Comparison of ENCODE assay signal across 8 cellular contexts in genomic region chr6:26312096-26312463, GRCh38. TPM values are rescaled to one million over a fixed set of nuclear protein-coding genes. Genes with fewer than 3 reads are reported as not detected.
A peak's percentile ranks its signal among the peaks of the same experiment; 100 is the strongest.
DNase-seq lines count a peak whose midpoint lies in the region; ATAC-seq and TF ChIP-seq lines count a peak whose summit lies in the region.

No MANE protein-coding gene starts in this region.

- peak overlapping the region; percentile 62 for H3K4me3 ChIP-seq in cardiac muscle cell
- peak overlapping the region; percentile 43 for H3K4me3 ChIP-seq in iPS-18c (ENCODE audit: insufficient read depth, low read depth, low read length)
- H3K4me3 ChIP-seq in testis, result peak overlapping the region; percentile 40 to 58

- H3K9me3 ChIP-seq in cardiac muscle cell (ENCODE audit: low read depth) (no peaks in the 10 kb centered on the region), iPS-18c (ENCODE audit: control insufficient read depth, insufficient read depth, low read length) (no peaks in the 10 kb centered on the region), testis (no peaks in the 10 kb centered on the region)

- ATAC-seq in Right ventricle myocardium superior (ENCODE audit: poor library complexity), result no peak
- no peak for ATAC-seq in activated CD8-positive, alpha-beta T cell treated with anti-CD3 and anti-CD28 coated beads, Interleukin-2, amount 10 ng/mL, durations not matched to agents 7 days and 5 days
- no peak for ATAC-seq in GM21529 (IDR thresholded peaks at IDR 0.05; ENCODE audit: unreplicated experiment)

- DNase-seq in cardiac muscle cell (ENCODE audit: low read depth in 1 of 2, low spot score in 1 of 2), result peak in 1 of 2 donors; percentile 31
- no peak for DNase-seq in Right ventricle myocardium superior
- no peak for DNase-seq in activated CD8-positive, alpha-beta T cell treated with anti-CD3 and anti-CD28 coated beads, Interleukin-2, amount 10 ng/mL, durations not matched to agents 7 days and 5 days
- no peak for DNase-seq in testis
- no peak for DNase-seq in NCI-H1105 treated with DMSO at 0.1 percent for 48 hours (lab: John Stamatoyannopoulos, UW)
- DNase-seq in SW 1271 (lab: John Stamatoyannopoulos, UW), result no peak

- WGBS in testis, 2 donors, result 3% methylated on average over 6 of the region's 6 CpGs

- H3K27me3 Mint-ChIP-seq in activated CD8-positive, alpha-beta T cell treated with anti-CD3 and anti-CD28 coated beads, Interleukin-2, amount 10 ng/mL, durations not matched to agents 7 days and 5 days (ENCODE audit: low read depth), result no peaks in the 10 kb centered on the region

- no peaks in the 10 kb centered on the region for H3K4me1 ChIP-seq in cardiac muscle cell (ENCODE audit: low read depth)
- H3K4me1 ChIP-seq in testis, result no peaks in the 10 kb centered on the region

- no peaks in the 10 kb centered on the region for H3K9me3 Mint-ChIP-seq in activated CD8-positive, alpha-beta T cell treated with anti-CD3 and anti-CD28 coated beads, Interleukin-2, amount 10 ng/mL, durations not matched to agents 7 days and 5 days (ENCODE audit: insufficient read depth)

- peak overlapping the region; percentile 84 for H3K4me3 Mint-ChIP-seq in activated CD8-positive, alpha-beta T cell treated with anti-CD3 and anti-CD28 coated beads, Interleukin-2, amount 10 ng/mL, durations not matched to agents 7 days and 5 days

- H3K4me1 Mint-ChIP-seq in activated CD8-positive, alpha-beta T cell treated with anti-CD3 and anti-CD28 coated beads, Interleukin-2, amount 10 ng/mL, durations not matched to agents 7 days and 5 days (ENCODE audit: low read depth), result peaks cover 54% of the 10 kb centered on the region

- POLR2A ChIA-PET in activated CD8-positive, alpha-beta T cell treated with anti-CD3 and anti-CD28 coated beads, Interleukin-2, amount 10 ng/mL, durations not matched to agents 7 days and 5 days (lab: Charles Lee), result interaction anchor here (1.3 to 2.8 kb wide), 2 partner anchors 28 to 40 kb away, joined by 3 to 21 read pairs; a partner anchor contains a TSS

- H3K36me3 ChIP-seq in cardiac muscle cell, result no peaks in the 10 kb centered on the region
- no peaks in the 10 kb centered on the region for H3K36me3 ChIP-seq in testis (ENCODE audit: low read depth, missing control alignments)

- intact Hi-C loops in Right ventricle myocardium superior (cut with DNase I) (no loop called here), testis (cut with DNase I; ENCODE audit: low total_unique reads) (no loop called here)

- H3K36me3 Mint-ChIP-seq in activated CD8-positive, alpha-beta T cell treated with anti-CD3 and anti-CD28 coated beads, Interleukin-2, amount 10 ng/mL, durations not matched to agents 7 days and 5 days (ENCODE audit: low read depth), result peaks cover 4% of the 10 kb centered on the region

- TF ChIP-seq CTCF in cardiac muscle cell (IDR thresholded peaks at IDR 0.05; ENCODE audit: low read depth, low read length) (no peak), testis (IDR thresholded peaks at IDR 0.05) (no peak)

- H3K27ac ChIP-seq in cardiac muscle cell (peak overlapping the region; percentile 6), testis (peak overlapping the region in 1 of 2 donors; percentile 77)

- TF ChIP-seq POLR2A in testis (IDR thresholded peaks at IDR 0.05), result no peak

- peak overlapping the region; percentile 89 for H3K27ac Mint-ChIP-seq in activated CD8-positive, alpha-beta T cell treated with anti-CD3 and anti-CD28 coated beads, Interleukin-2, amount 10 ng/mL, durations not matched to agents 7 days and 5 days

- no peaks in the 10 kb centered on the region for H3K27me3 ChIP-seq in cardiac muscle cell
- no peaks in the 10 kb centered on the region for H3K27me3 ChIP-seq in testis

- CTCF ChIA-PET in activated CD8-positive, alpha-beta T cell treated with anti-CD3 and anti-CD28 coated beads, Interleukin-2, amount 10 ng/mL, durations not matched to agents 7 days and 5 days (lab: Charles Lee), result no interaction called here

RNA-seq across cellular contexts. Expression of gene BTN3A2, which starts 52.9 kb away (rescaled TPM):
- total RNA-seq in cardiac muscle cell (0.28 and 0.39 TPM in 2 replicates), Right ventricle myocardium superior (12.8 TPM), testis (10 to 100 TPM; 20.7 to 21.3 TPM)
- polyA plus RNA-seq in cardiac muscle cell (0.53 and 1.3 TPM in 2 replicates), testis (ENCODE audit: insufficient read depth, low read depth, low replicate concordance) (25.9 TPM)
- 10 to 100 TPM; 69.0 to 78.3 TPM for total RNA-seq in activated CD8-positive, alpha-beta T cell treated with anti-CD3 and anti-CD28 coated beads, Interleukin-2, amount 10 ng/mL, durations not matched to agents 7 days and 5 days
